In the genomic region with DNA sequence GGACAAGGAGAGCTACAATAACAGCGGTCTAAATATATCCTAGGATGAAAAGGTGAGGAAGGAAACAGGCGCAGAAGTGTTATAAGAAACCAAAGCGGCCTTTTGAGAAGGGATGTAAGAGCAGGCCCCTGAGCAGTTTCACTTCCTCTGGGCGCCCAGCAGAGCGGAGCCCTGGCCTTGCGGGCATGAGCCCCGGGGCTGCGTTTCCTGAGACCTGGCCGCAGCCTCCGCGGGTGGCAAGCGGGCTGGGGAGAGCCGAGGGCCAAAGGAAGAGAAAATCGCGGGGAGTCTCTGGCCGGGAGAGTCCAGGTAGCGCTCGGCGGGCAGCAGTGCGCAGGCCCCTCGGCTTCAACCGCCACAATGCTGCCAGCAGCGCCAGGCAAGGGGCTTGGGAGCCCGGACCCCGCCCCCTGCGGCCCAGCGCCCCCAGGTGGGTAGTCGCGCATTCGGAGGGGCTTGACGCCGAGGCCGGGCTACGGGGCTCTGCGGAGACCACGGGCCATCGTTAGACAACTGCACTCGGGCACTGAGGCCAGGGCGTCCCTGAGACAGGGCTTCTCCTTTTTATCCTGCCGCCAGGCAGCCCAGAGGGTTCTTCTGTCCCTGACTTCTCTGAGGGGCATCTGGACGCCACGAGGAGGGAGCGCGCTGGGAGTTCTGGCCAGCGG, we compare ENCODE assay signal across 8 cellular contexts. TPM values are rescaled to one million over a fixed set of nuclear protein-coding genes. Genes with fewer than 3 reads are reported as not detected.
DNase-seq lines count a peak whose midpoint lies in the region; ATAC-seq and TF ChIP-seq lines count a peak whose summit lies in the region.

A gene with protein sequence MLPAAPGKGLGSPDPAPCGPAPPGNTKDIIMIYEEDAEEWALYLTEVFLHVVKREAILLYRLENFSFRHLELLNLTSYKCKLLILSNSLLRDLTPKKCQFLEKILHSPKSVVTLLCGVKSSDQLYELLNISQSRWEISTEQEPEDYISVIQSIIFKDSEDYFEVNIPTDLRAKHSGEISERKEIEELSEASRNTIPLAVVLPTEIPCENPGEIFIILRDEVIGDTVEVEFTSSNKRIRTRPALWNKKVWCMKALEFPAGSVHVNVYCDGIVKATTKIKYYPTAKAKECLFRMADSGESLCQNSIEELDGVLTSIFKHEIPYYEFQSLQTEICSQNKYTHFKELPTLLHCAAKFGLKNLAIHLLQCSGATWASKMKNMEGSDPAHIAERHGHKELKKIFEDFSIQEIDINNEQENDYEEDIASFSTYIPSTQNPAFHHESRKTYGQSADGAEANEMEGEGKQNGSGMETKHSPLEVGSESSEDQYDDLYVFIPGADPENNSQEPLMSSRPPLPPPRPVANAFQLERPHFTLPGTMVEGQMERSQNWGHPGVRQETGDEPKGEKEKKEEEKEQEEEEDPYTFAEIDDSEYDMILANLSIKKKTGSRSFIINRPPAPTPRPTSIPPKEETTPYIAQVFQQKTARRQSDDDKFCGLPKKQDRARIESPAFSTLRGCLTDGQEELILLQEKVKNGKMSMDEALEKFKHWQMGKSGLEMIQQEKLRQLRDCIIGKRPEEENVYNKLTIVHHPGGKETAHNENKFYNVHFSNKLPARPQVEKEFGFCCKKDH (plus strand): TSS at position 210 of the 668 bp plus-strand sequence. CDS start 151 bp downstream, at position 361.

- H3K9me3 Mint-ChIP-seq in activated CD4-positive, alpha-beta T cell treated with anti-CD3 and anti-CD28 coated beads for 36 hours (ENCODE audit: low read depth): no peaks in the 10 kb centered on the region
- H3K9me3 Mint-ChIP-seq in stimulated activated naive B cell treated with anti-CD40 and anti-IgM and Interleukin-4, amounts not matched to agents 10 μg/mL and 1 μg/mL and 100 μg/mL, for 72 hours: peaks cover 4 to 5% of the 10 kb centered on the region in 2 donors

- H3K27ac Mint-ChIP-seq in activated CD4-positive, alpha-beta T cell treated with anti-CD3 and anti-CD28 coated beads for 36 hours: peak within 1 kb of the TSS; percentile 33
- peak within 1 kb of the TSS; percentile 96 for H3K27ac Mint-ChIP-seq in stimulated activated naive B cell treated with anti-CD40 and anti-IgM and Interleukin-4, amounts not matched to agents 10 μg/mL and 1 μg/mL and 100 μg/mL, for 72 hours

- CTCF ChIA-PET in activated CD4-positive, alpha-beta T cell treated with anti-CD3 and anti-CD28 coated beads for 36 hours (lab: Charles Lee): no interaction called here

- ATAC-seq in activated CD4-positive, alpha-beta T cell treated with anti-CD3 and anti-CD28 coated beads for 36 hours: peak; percentile 64
- peak; percentile 95 for ATAC-seq in lower lobe of right lung
- peak; percentile 92 to 95 for ATAC-seq in stimulated activated naive B cell treated with anti-CD40 and anti-IgM and Interleukin-4, amounts not matched to agents 10 μg/mL and 1 μg/mL and 100 μg/mL, for 72 hours (replicated peaks)

- H3K27me3 ChIP-seq in H7 (ENCODE audit: control insufficient read depth, insufficient read depth, low read length) (no peaks in the 10 kb centered on the region), endocrine pancreas (ENCODE audit: control insufficient read depth, insufficient read depth, low read length) (no peaks in the 10 kb centered on the region), lower lobe of right lung (ENCODE audit: low read depth) (no peaks in the 10 kb centered on the region)

- peaks cover 31% of the 10 kb centered on the region for H3K27me3 Mint-ChIP-seq in activated CD4-positive, alpha-beta T cell treated with anti-CD3 and anti-CD28 coated beads for 36 hours
- H3K27me3 Mint-ChIP-seq in stimulated activated naive B cell treated with anti-CD40 and anti-IgM and Interleukin-4, amounts not matched to agents 10 μg/mL and 1 μg/mL and 100 μg/mL, for 72 hours: no peaks in the 10 kb centered on the region

- intact Hi-C loops in activated CD4-positive, alpha-beta T cell treated with anti-CD3 and anti-CD28 coated beads for 36 hours (cut with DNase I, micrococcal nuclease): no loop called here
- intact Hi-C loops in lower lobe of right lung (cut with DNase I): no loop called here

- no peak for TF ChIP-seq CTCF in GM12864 (IDR thresholded peaks at IDR 0.05; ENCODE audit: low read depth, low read length, missing control alignments)
- peak; percentile 23 for TF ChIP-seq CTCF in lower lobe of right lung (IDR thresholded peaks at IDR 0.05)

- H3K9me3 ChIP-seq in endocrine pancreas (ENCODE audit: control insufficient read depth, low read length): no peaks in the 10 kb centered on the region
- no peaks in the 10 kb centered on the region for H3K9me3 ChIP-seq in lower lobe of right lung

- peaks cover 10% of the 10 kb centered on the region for H3K4me1 ChIP-seq in endocrine pancreas (ENCODE audit: control insufficient read depth, insufficient read depth, low read length)
- peaks cover 6% of the 10 kb centered on the region for H3K4me1 ChIP-seq in lower lobe of right lung

- H3K9ac ChIP-seq in endocrine pancreas (ENCODE audit: control insufficient read depth, insufficient read depth, low read length): peak within 1 kb of the TSS; percentile 76

- POLR2A ChIA-PET in activated CD4-positive, alpha-beta T cell treated with anti-CD3 and anti-CD28 coated beads for 36 hours (lab: Charles Lee): no interaction called here

- no peaks in the 10 kb centered on the region for H3K36me3 ChIP-seq in H7 (replicated peaks; ENCODE audit: control insufficient read depth, insufficient read depth, low read length)
- H3K36me3 ChIP-seq in endocrine pancreas (ENCODE audit: control insufficient read depth, insufficient read depth, low read length): no peaks in the 10 kb centered on the region
- H3K36me3 ChIP-seq in lower lobe of right lung: no peaks in the 10 kb centered on the region

- peaks cover 10% of the 10 kb centered on the region for H3K4me1 Mint-ChIP-seq in activated CD4-positive, alpha-beta T cell treated with anti-CD3 and anti-CD28 coated beads for 36 hours
- H3K4me1 Mint-ChIP-seq in stimulated activated naive B cell treated with anti-CD40 and anti-IgM and Interleukin-4, amounts not matched to agents 10 μg/mL and 1 μg/mL and 100 μg/mL, for 72 hours: peaks cover 28 to 55% of the 10 kb centered on the region in 2 donors

- H3K4me3 ChIP-seq in GM12864 (ENCODE audit: low read depth, low read length) (peak within 1 kb of the TSS; percentile 54), H7 (ENCODE audit: insufficient read depth, low read depth, low read length) (peak within 1 kb of the TSS; percentile 47), endocrine pancreas (ENCODE audit: control insufficient read depth, insufficient read depth, low read length) (peak within 1 kb of the TSS; percentile 62), lower lobe of right lung (peak within 1 kb of the TSS; percentile 59)

- H3K27ac ChIP-seq in lower lobe of right lung: peak within 1 kb of the TSS; percentile 83

- peak within 1 kb of the TSS; percentile 66 for H3K4me3 Mint-ChIP-seq in activated CD4-positive, alpha-beta T cell treated with anti-CD3 and anti-CD28 coated beads for 36 hours
- peak within 1 kb of the TSS; percentile 91 to 94 for H3K4me3 Mint-ChIP-seq in stimulated activated naive B cell treated with anti-CD40 and anti-IgM and Interleukin-4, amounts not matched to agents 10 μg/mL and 1 μg/mL and 100 μg/mL, for 72 hours

- no peaks in the 10 kb centered on the region for H3K36me3 Mint-ChIP-seq in activated CD4-positive, alpha-beta T cell treated with anti-CD3 and anti-CD28 coated beads for 36 hours (ENCODE audit: low read depth)
- H3K36me3 Mint-ChIP-seq in stimulated activated naive B cell treated with anti-CD40 and anti-IgM and Interleukin-4, amounts not matched to agents 10 μg/mL and 1 μg/mL and 100 μg/mL, for 72 hours: peaks cover 3 to 7% of the 10 kb centered on the region in 2 donors

- peak; percentile 53 for DNase-seq in GM12864 (ENCODE audit: low read depth)
- peak; percentile 88 for DNase-seq in H7
- peak; percentile 39 for DNase-seq in LoVo (ENCODE audit: low spot score)
- peak; percentile 37 for DNase-seq in activated CD4-positive, alpha-beta T cell treated with anti-CD3 and anti-CD28 coated beads for 36 hours
- peak; percentile 71 for DNase-seq in lower lobe of right lung
- peak; percentile 90 for DNase-seq in stimulated activated naive B cell treated with anti-CD40 and anti-IgM and Interleukin-4, amounts not matched to agents 10 μg/mL and 1 μg/mL and 100 μg/mL, for 72 hours
- no peak for DNase-seq in NCI-H1105 (lab: John Stamatoyannopoulos, UW)

RNA-seq across cellular contexts. Expression of the gene that starts here (rescaled TPM):
- 1.3 TPM in 1 of 2 replicates, not detected in the other for total RNA-seq in H7 (2014; rRNA removed; shearing (Covaris generic))
- not detected for total RNA-seq in activated CD4-positive, alpha-beta T cell treated with anti-CD3 and anti-CD28 coated beads for 36 hours
- total RNA-seq in lower lobe of right lung: 12.2 TPM

Comparison
In these comparisons a context has a peak if more than half of its experiments do, and no peak if none do; other contexts are left out.
1. Peak in DNase-seq and ATAC-seq in activated CD4-positive, alpha-beta T cell treated with anti-CD3 and anti-CD28 coated beads for 36 hours; RNA of the gene not detected or under 1 TPM.